ENCODE assay signal across 25 cellular contexts in the genomic region with DNA sequence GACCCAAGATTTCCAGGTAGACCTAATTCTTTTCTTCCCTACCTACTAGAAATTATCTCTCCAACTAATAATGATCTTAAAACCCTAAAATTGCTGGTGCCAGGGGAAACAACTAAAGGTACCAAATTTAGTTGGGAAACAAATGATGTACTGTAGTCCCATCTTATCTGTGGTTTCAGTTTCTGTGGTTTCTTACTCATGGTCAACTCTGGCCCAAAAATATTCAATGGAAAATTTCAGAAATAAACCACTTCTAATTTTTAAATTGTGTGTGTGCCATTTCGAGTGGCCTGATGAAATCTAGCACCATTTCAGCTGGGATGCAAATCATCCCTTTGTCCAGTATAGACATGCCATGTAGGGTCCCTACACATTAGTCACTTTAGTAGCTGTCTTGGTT.
"Had no signal": no experiment of that assay in that cellular context is flagged by ENCODE, and none has a peak within 500 bp of the region (broad histone marks: within the 10 kb centered on the region; RNA-seq: fewer than 3 reads in every experiment).

No MANE protein-coding gene starts in this region.

- H3K36me3 ChIP-seq: spleen, thoracic aorta had no signal

- H3K27ac ChIP-seq: spleen, thoracic aorta had no signal

- DNase-seq: activated B cell treated with CpG ODN at 0.5 μM for 24 hours; activated CD4-positive, alpha-beta T cell treated with anti-CD3 and anti-CD28 coated beads for 36 hours; activated naive CD4-positive, alpha-beta T cell treated with Interleukin-2 at 50 U/mL for 16 hours; activated T-cell treated with anti-CD3 and anti-CD28 coated beads for 4 hours; activated T-cell treated with anti-CD3 and anti-CD28 coated beads, Interleukin-2, amount 50 U/mL, for 72 hours; aorta; caudate nucleus; foreskin fibroblast; head of caudate nucleus; hippocampal formation; kidney; left colon; mammary epithelial cell; naive thymus-derived CD4-positive, alpha-beta T cell; nucleus accumbens; posterior cingulate gyrus; right cardiac atrium; spleen; stimulated activated naive CD4-positive, alpha-beta T cell treated with Interleukin-2 at 50 U/mL for 16 hours; T-helper 2 cell; trophoblast cell had no signal

- H3K36me3 Mint-ChIP-seq: activated naive CD8-positive, alpha-beta T cell; mesothelial cell of epicardium; naive thymus-derived CD4-positive, alpha-beta T cell had no signal

- H3K4me1 Mint-ChIP-seq: activated B cell treated with CpG ODN at 0.5 μM for 24 hours; activated CD4-positive, alpha-beta T cell treated with anti-CD3 and anti-CD28 coated beads for 36 hours; mesothelial cell of epicardium; naive thymus-derived CD4-positive, alpha-beta T cell; neural crest cell had no signal

- H3K4me1 ChIP-seq: spleen had no signal

- H3K9me3 Mint-ChIP-seq: mesothelial cell of epicardium, neural crest cell had no signal

- H3K4me3 ChIP-seq: spleen, thoracic aorta had no signal

- H3K27me3 Mint-ChIP-seq: activated B cell treated with CpG ODN at 0.5 μM for 24 hours; activated CD4-positive, alpha-beta T cell treated with anti-CD3 and anti-CD28 coated beads for 36 hours; activated naive CD8-positive, alpha-beta T cell; naive thymus-derived CD4-positive, alpha-beta T cell had no signal

- H3K27ac Mint-ChIP-seq: activated B cell treated with CpG ODN at 0.5 μM for 24 hours; activated CD4-positive, alpha-beta T cell treated with anti-CD3 and anti-CD28 coated beads for 36 hours; activated naive CD8-positive, alpha-beta T cell; activated T-cell treated with anti-CD3 and anti-CD28 coated beads, Interleukin-2, amount 50 U/mL, for 72 hours; mesothelial cell of epicardium; naive thymus-derived CD4-positive, alpha-beta T cell had no signal

- H3K9me3 ChIP-seq: spleen, thoracic aorta had no signal

- H3K4me3 Mint-ChIP-seq: activated B cell treated with CpG ODN at 0.5 μM for 24 hours; activated CD4-positive, alpha-beta T cell treated with anti-CD3 and anti-CD28 coated beads for 36 hours; activated naive CD8-positive, alpha-beta T cell; activated T-cell treated with anti-CD3 and anti-CD28 coated beads, Interleukin-2, amount 50 U/mL, for 72 hours; mesothelial cell of epicardium; naive thymus-derived CD4-positive, alpha-beta T cell; neural crest cell had no signal

- H3K27me3 ChIP-seq: spleen had no signal
